In genomic region chr6:38587766-38588362, GRCh38 we compare ENCODE assay signal across 22 cellular contexts. TPM values are rescaled to one million over a fixed set of nuclear protein-coding genes. Genes with fewer than 3 reads are reported as not detected.
A peak's percentile ranks its signal among the peaks of the same experiment; 100 is the strongest.
DNase-seq lines count a peak whose midpoint lies in the region; ATAC-seq and TF ChIP-seq lines count a peak whose summit lies in the region.
"Had no signal": no experiment of that assay in that cellular context is flagged by ENCODE, and none has a peak within 500 bp of the region (broad histone marks: within the 10 kb centered on the region; RNA-seq: fewer than 3 reads in every experiment).

No MANE protein-coding gene starts in this region.

- POLR2A ChIA-PET in IMR-90 (lab: Charles Lee; ENCODE audit: unreplicated experiment) (no interaction called here), Caco-2 (lab: Charles Lee) (no interaction called here)

- ATAC-seq in left ventricle myocardium superior (peak; percentile 32), IMR-90 (ENCODE audit: low read depth) (no peak; the same call in 1 of the 2 replicates), left lobe of liver (no peak)
- ATAC-seq: GM12878 had no signal

- no peak overlapping the region for H3K4ac ChIP-seq in IMR-90 (ENCODE audit: low read depth, low read length)

- H2AK5ac ChIP-seq in IMR-90 (ENCODE audit: low read depth, low read length): 0 out of 2 replicates have a peak overlapping the region, but pooled peaks have one; percentile 13

- no peak overlapping the region for H3K27ac ChIP-seq in IMR-90 (ENCODE audit: insufficient read depth, low read length)
- H3K27ac ChIP-seq: BLaER1 treated with 17β-estradiol and CSF1 and Interleukin-3, amounts not matched to agents 10 nM and 100 nM; SJCRH30 had no signal

- H3K4me1 ChIP-seq in IMR-90 (ENCODE audit: control insufficient read depth, insufficient read depth, low read length) (peaks cover 8% of the 10 kb centered on the region), Caco-2 (peaks cover 18% of the 10 kb centered on the region)
- H3K4me1 ChIP-seq: BLaER1 treated with 17β-estradiol and CSF1 and Interleukin-3, amounts not matched to agents 10 nM and 100 nM; SJCRH30 had no signal

- no peak overlapping the region for H4K5ac ChIP-seq in IMR-90 (ENCODE audit: low read depth, low read length)

- H3K4me3 ChIP-seq in IMR-90 (ENCODE audit: insufficient read depth, low read depth, low read length): no peak overlapping the region
- no peak overlapping the region for H3K4me3 ChIP-seq in Caco-2 (ENCODE audit: low read depth, low read length)
- H3K4me3 ChIP-seq: BLaER1 treated with 17β-estradiol and CSF1 and Interleukin-3, amounts not matched to agents 10 nM and 100 nM; GM12878; SJCRH30 had no signal

- WGBS in IMR-90 (ENCODE audit: extremely low coverage in 2 of 2, insufficient read length in 1 of 2), 2 experiments: 100% methylated on average over 3 of the region's 6 CpGs; no CpG with 5 or more reads in 1 of the 2 experiments

- H2BK120ac ChIP-seq in IMR-90 (ENCODE audit: low read depth, low read length): no peak overlapping the region

- H3K9ac ChIP-seq in IMR-90 (ENCODE audit: low read depth, low read length): no peak overlapping the region
- H3K9ac ChIP-seq: BLaER1 treated with 17β-estradiol and CSF1 and Interleukin-3, amounts not matched to agents 10 nM and 100 nM had no signal

- TF ChIP-seq POLR2A in IMR-90 (IDR thresholded peaks at IDR 0.05; ENCODE audit: low read depth, low read length): no peak

- H4K20me1 ChIP-seq in IMR-90 (ENCODE audit: insufficient read depth, low read length): no peaks in the 10 kb centered on the region
- H4K20me1 ChIP-seq: BLaER1 treated with 17β-estradiol and CSF1 and Interleukin-3, amounts not matched to agents 10 nM and 100 nM had no signal

- H3K56ac ChIP-seq in IMR-90 (ENCODE audit: extremely low read depth, insufficient read depth, low read length): no peak overlapping the region

- no peak overlapping the region for H2BK5ac ChIP-seq in IMR-90 (ENCODE audit: low read depth, low read length, poor library complexity, severe bottlenecking)

- in situ Hi-C loops in IMR-90 (cut with MboI; ENCODE audit: low sequenced_read_pairs): no loop called here

- dilution Hi-C loops in IMR-90 (cut with HindIII; ENCODE audit: low sequenced_read_pairs, unreplicated experiment): no loop called here

- H3K27me3 ChIP-seq in IMR-90 (ENCODE audit: control insufficient read depth, insufficient read depth, low read length) (no peaks in the 10 kb centered on the region), Caco-2 (replicated peaks; ENCODE audit: control insufficient read depth, insufficient read depth, low read length) (no peaks in the 10 kb centered on the region)
- H3K27me3 ChIP-seq: BLaER1 treated with 17β-estradiol and CSF1 and Interleukin-3, amounts not matched to agents 10 nM and 100 nM; SJCRH30 had no signal

- no peak overlapping the region for H3K4me3 Mint-ChIP-seq in Caco-2 (ENCODE audit: unreplicated experiment)
- H3K4me3 Mint-ChIP-seq: CD4-positive, alpha-beta memory T cell had no signal

- H4K91ac ChIP-seq in IMR-90 (ENCODE audit: insufficient read depth, low read depth, low read length): no peak overlapping the region

- H3K9me3 Mint-ChIP-seq in Caco-2 (ENCODE audit: unreplicated experiment): no peaks in the 10 kb centered on the region
- H3K9me3 Mint-ChIP-seq: CD4-positive, alpha-beta memory T cell had no signal

- intact Hi-C loops in left ventricle myocardium superior (cut with micrococcal nuclease) (no loop called here), cardiac septum (cut with DNase I) (no loop called here), IMR-90 (cut with micrococcal nuclease) (no loop called here), Caco-2 (cut with micrococcal nuclease; ENCODE audit: unreplicated experiment) (loop anchor here (5.0 kb wide), 1 partner anchor 84 kb away; no protein-coding TSS in a partner anchor)

- H3K18ac ChIP-seq in IMR-90 (ENCODE audit: low read depth, low read length): no peak overlapping the region; the same call in 1 of the 2 replicates

- H3K9me1 ChIP-seq in IMR-90 (ENCODE audit: insufficient read depth, low read length): peaks cover 7% of the 10 kb centered on the region

- no peaks in the 10 kb centered on the region for H3K4me1 Mint-ChIP-seq in Caco-2 (ENCODE audit: low read depth, unreplicated experiment)

- H4K8ac ChIP-seq in IMR-90 (ENCODE audit: low read depth in 2 of 2, low read length in 2 of 2): no peak overlapping the region

- H3K9me3 ChIP-seq in IMR-90 (ENCODE audit: control insufficient read depth, insufficient read depth, low read length): no peaks in the 10 kb centered on the region
- H3K9me3 ChIP-seq in Caco-2: no peaks in the 10 kb centered on the region
- H3K9me3 ChIP-seq: BLaER1 treated with 17β-estradiol and CSF1 and Interleukin-3, amounts not matched to agents 10 nM and 100 nM; SJCRH30 had no signal

- peak overlapping the region; percentile 9; the same call in 1 of the 2 replicates for H2BK20ac ChIP-seq in IMR-90 (ENCODE audit: low read depth, low read length)

- no peaks in the 10 kb centered on the region for H3K27me3 Mint-ChIP-seq in Caco-2 (ENCODE audit: insufficient read depth, unreplicated experiment)
- H3K27me3 Mint-ChIP-seq: CD4-positive, alpha-beta memory T cell had no signal

- H3K36me3 ChIP-seq in IMR-90 (ENCODE audit: control insufficient read depth, insufficient read depth, low read length): peaks cover 5% of the 10 kb centered on the region
- no peaks in the 10 kb centered on the region for H3K36me3 ChIP-seq in Caco-2 (ENCODE audit: control insufficient read depth, insufficient read depth, low read length)
- H3K36me3 ChIP-seq: SJCRH30 had no signal

- BruUV-seq in IMR-90 (replicated peaks; lab: Mats Ljungman, UMichigan) (no TSS peak), Caco-2 (replicated peaks; lab: Mats Ljungman, UMichigan) (no TSS peak)

- no peaks in the 10 kb centered on the region; a peak in 1 of 4 replicates for H3K79me1 ChIP-seq in IMR-90 (ENCODE audit: low read depth in 1 of 2, low read length in 2 of 2)

- 0 out of 2 replicates have a peak overlapping the region, but pooled peaks have one; percentile 1 for H3K14ac ChIP-seq in IMR-90 (replicated peaks; ENCODE audit: low read depth, low read length)

- no peak overlapping the region for H3K27ac Mint-ChIP-seq in Caco-2 (ENCODE audit: unreplicated experiment)
- H3K27ac Mint-ChIP-seq: CD4-positive, alpha-beta memory T cell had no signal

- H2AK9ac ChIP-seq in IMR-90 (replicated peaks; ENCODE audit: low read depth, low read length, poor library complexity): no peak overlapping the region

- H2BK15ac ChIP-seq in IMR-90 (ENCODE audit: low read depth, low read length): no peak overlapping the region

- DNase-seq in left ventricle myocardium superior: no peak
- DNase-seq in cardiac septum (ENCODE audit: low spot score): no peak
- DNase-seq in IMR-90: peak; percentile 9
- DNase-seq in medulla oblongata (ENCODE audit: extremely low spot score): peak; percentile 46
- DNase-seq in left lobe of liver (ENCODE audit: low spot score): no peak
- no peak for DNase-seq in stimulated activated CD4-positive, alpha-beta T cell treated with anti-CD3 and anti-CD28 coated beads, Interleukin-4, amount 100 ng/mL, for 4 hours
- DNase-seq in Caco-2: no peak
- DNase-seq: ACHN; CD4-positive, alpha-beta memory T cell; DND-41; Karpas-422; MV-4-11; NCI-H1105 treated with DMSO at 0.1 percent for 48 hours; NCI-H2081; NCI-H2171; NCI-H345; NCI-H524; NCI-H774; NK-92 treated with Interleukin-12 subunit alpha and Interleukin-12 subunit beta, amount 100 ng/mL, for 24 hours; SJCRH30 had no signal

- no peaks in the 10 kb centered on the region for H3K36me3 Mint-ChIP-seq in Caco-2 (ENCODE audit: insufficient read depth, unreplicated experiment)

- H3K23ac ChIP-seq in IMR-90 (ENCODE audit: low read depth, low read length): no peak overlapping the region

- CTCF ChIA-PET in IMR-90 (lab: Yijun Ruan, JAX) (interaction anchor here (0.5 kb wide), 1 partner anchor 138 kb away, joined by 4 read pairs; no protein-coding TSS in a partner anchor), Caco-2 (lab: Charles Lee) (no interaction called here)

- TF ChIP-seq RAD21 in IMR-90 (IDR thresholded peaks at IDR 0.05; ENCODE audit: low read length): no peak

- TF ChIP-seq CTCF in IMR-90 (conservative IDR thresholded peaks at IDR 0.05; ENCODE audit: low read depth, low read length): no peak
- no peak for TF ChIP-seq CTCF in Caco-2 (IDR thresholded peaks at IDR 0.05; ENCODE audit: insufficient read depth in 1 of 2, low read depth in 1 of 2, low read length in 1 of 2, severe bottlenecking in 1 of 2, unreplicated experiment in 1 of 2)

- no peak overlapping the region for H2AFZ ChIP-seq in IMR-90 (replicated peaks; ENCODE audit: low read length, poor library complexity)

- H3K4me2 ChIP-seq in IMR-90 (ENCODE audit: low read depth, low read length): no peak overlapping the region
- H3K4me2 ChIP-seq: BLaER1 treated with 17β-estradiol and CSF1 and Interleukin-3, amounts not matched to agents 10 nM and 100 nM had no signal

TF ChIP-seq in IMR-90, 13 proteins besides CTCF, POLR2A, EP300 and RAD21 (continues in another document):
- no peak for TF ChIP-seq BHLHE40 (IDR thresholded peaks at IDR 0.05; ENCODE audit: low read depth, low read length)
- no peak for TF ChIP-seq MAFK (IDR thresholded peaks at IDR 0.05; ENCODE audit: low read depth, low read length)
- no peak for TF ChIP-seq ELK1 (IDR thresholded peaks at IDR 0.05; ENCODE audit: borderline replicate concordance, low read depth, low read length)
- no peak for TF ChIP-seq FOS (IDR thresholded peaks at IDR 0.05; ENCODE audit: low read depth, low read length)
- TF ChIP-seq USF2 (IDR thresholded peaks at IDR 0.05; ENCODE audit: low read depth, low read length): no peak

RNA-seq across cellular contexts. Expression of gene BTBD9, which starts 51.9 kb away (rescaled TPM):
- total RNA-seq in left ventricle myocardium superior (18.1 TPM), cardiac septum (24.2 TPM), IMR-90 (2012; rRNA removed) (13.9 and 22.0 TPM in 2 replicates), left lobe of liver (4.7 TPM), Caco-2 (2022) (19.0 and 19.6 TPM in 2 replicates)
- 4.0 and 4.1 TPM in 2 replicates for polyA plus RNA-seq in IMR-90 (2012; rRNA removed)
- polyA plus RNA-seq in IMR-90 (2012; cell fraction: cytosol; rRNA removed): 2.3 and 2.7 TPM in 2 replicates
- 2.9 and 5.0 TPM in 2 replicates for polyA plus RNA-seq in IMR-90 (2012; cell fraction: nucleus; rRNA removed; ENCODE audit: low replicate concordance)

Comparison
In these comparisons a context has a peak if more than half of its experiments do, and no peak if none do; other contexts are left out.
1. DNase-seq: peak in IMR-90 (single experiment) and medulla oblongata (single experiment); none in left ventricle myocardium superior (single experiment), cardiac septum (single experiment), left lobe of liver (single experiment), stimulated activated CD4-positive, alpha-beta T cell treated with anti-CD3 and anti-CD28 coated beads, Interleukin-4, amount 100 ng/mL, for 4 hours (0 of 2) and Caco-2 (0 of 2).